14 cellular contexts compared by ENCODE assay signal in genomic region chr17:20154601-20155000, GRCh38.
"Had no signal": no experiment of that assay in that cellular context is flagged by ENCODE, and none has a peak within 500 bp of the region (broad histone marks: within the 10 kb centered on the region; RNA-seq: fewer than 3 reads in every experiment).

No MANE protein-coding gene starts in this region.

- H3K4me3 Mint-ChIP-seq: natural killer cell treated with Interleukin-12 subunit alpha and Interleukin-12 subunit beta and Interleukin-15 and Interleukin-18, amount 100 ng/mL, for 72 hours; type B pancreatic cell had no signal

- DNase-seq: activated naive CD4-positive, alpha-beta T cell; activated T-cell treated with anti-CD3 and anti-CD28 coated beads, Interleukin-2, amount 50 U/mL, for 1 hour; adrenal gland; central memory CD4-positive, alpha-beta T cell; effector CD8-positive, alpha-beta T cell; left lung; nucleus accumbens; right cardiac atrium; stimulated activated CD4-positive, alpha-beta T cell treated with anti-CD3 and anti-CD28 coated beads, Interleukin-2, amount 100 ng/mL, for 24 hours; stimulated activated naive CD8-positive, alpha-beta T cell treated with anti-CD3 and anti-CD28 coated beads, Interleukin-15, Interleukin-2, amounts not matched to agents 100 U/mL and 50 U/mL, for 24 hours had no signal

- H3K27me3 Mint-ChIP-seq: natural killer cell treated with Interleukin-12 subunit alpha and Interleukin-12 subunit beta and Interleukin-15 and Interleukin-18, amount 100 ng/mL, for 72 hours had no signal

- H3K27ac Mint-ChIP-seq: natural killer cell treated with Interleukin-12 subunit alpha and Interleukin-12 subunit beta and Interleukin-15 and Interleukin-18, amount 100 ng/mL, for 72 hours; progenitor cell of endocrine pancreas had no signal

- H3K9me3 Mint-ChIP-seq: natural killer cell treated with Interleukin-12 subunit alpha and Interleukin-12 subunit beta and Interleukin-15 and Interleukin-18, amount 100 ng/mL, for 72 hours; type B pancreatic cell had no signal

- H3K36me3 Mint-ChIP-seq: natural killer cell treated with Interleukin-12 subunit alpha and Interleukin-12 subunit beta and Interleukin-15 and Interleukin-18, amount 100 ng/mL, for 72 hours had no signal

- ATAC-seq: gastroesophageal sphincter; left lung; natural killer cell treated with Interleukin-12 subunit alpha and Interleukin-12 subunit beta and Interleukin-15 and Interleukin-18, amount 100 ng/mL, for 72 hours; right cardiac atrium; stimulated activated naive CD8-positive, alpha-beta T cell treated with anti-CD3 and anti-CD28 coated beads, Interleukin-15, Interleukin-2, amounts not matched to agents 100 U/mL and 50 U/mL, for 24 hours had no signal
